In the genomic region with DNA sequence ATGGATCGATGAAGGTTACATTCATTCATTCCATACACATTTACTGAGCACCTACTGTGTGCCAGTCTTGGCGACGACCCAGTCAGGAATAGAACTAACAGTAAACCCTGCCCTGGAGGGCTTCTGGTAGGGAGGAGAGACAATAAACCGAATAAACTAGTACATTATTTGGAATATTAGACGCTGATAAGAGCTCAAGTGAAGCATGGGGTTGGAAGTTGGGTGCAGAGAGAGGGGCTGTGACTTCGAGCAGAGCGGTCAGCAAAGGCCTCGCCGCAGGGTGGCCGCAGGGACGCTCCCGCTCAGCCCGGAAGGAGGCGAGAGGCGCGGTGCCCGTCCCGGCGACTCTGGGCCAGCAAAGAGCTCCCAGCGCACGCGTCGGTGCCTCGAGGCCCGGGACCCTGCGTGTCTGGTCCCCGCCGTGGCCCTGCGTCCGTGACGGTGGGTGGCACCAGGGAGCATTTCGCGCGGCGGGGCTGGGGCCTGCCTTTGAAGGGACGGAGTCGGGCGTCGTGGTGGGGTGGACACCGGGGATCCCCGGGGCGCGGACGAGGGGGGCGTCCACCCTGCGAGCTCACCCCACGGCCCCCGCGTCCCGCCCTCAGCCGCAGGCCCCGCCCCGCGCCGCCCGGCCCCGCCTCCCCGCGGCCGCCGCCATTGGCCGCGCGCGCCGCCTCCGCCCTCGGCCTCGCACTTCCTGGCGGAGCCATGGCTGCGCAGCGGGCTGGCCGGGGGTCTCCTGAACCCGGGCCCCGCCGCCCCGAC, we compare ENCODE assay signal across 8 cellular contexts. TPM values are rescaled to one million over a fixed set of nuclear protein-coding genes. Genes with fewer than 3 reads are reported as not detected.
DNase-seq lines count a peak whose midpoint lies in the region; TF ChIP-seq lines count a peak whose summit lies in the region.

A gene (plus strand): TSS at position 682 of the 765 bp plus-strand sequence. CDS start 2,357 bp downstream, outside the sequence.

- H3K27ac ChIP-seq in muscle layer of duodenum (ENCODE audit: low read length), result peak within 1 kb of the TSS; percentile 31

- H3K4me1 ChIP-seq in muscle layer of duodenum (ENCODE audit: control insufficient read depth in 1 of 2, insufficient read depth in 2 of 2, low read length in 2 of 2), result peaks cover 4 to 18% of the 10 kb centered on the region in 2 donors

- TF ChIP-seq CTCF in HFFc6 (IDR thresholded peaks at IDR 0.05) (no peak), epithelial cell of proximal tubule (conservative IDR thresholded peaks at IDR 0.05; ENCODE audit: low read depth, low read length) (no peak)

- DNase-seq in NCI-H1105 treated with DMSO at 0.1 percent for 48 hours (lab: John Stamatoyannopoulos, UW) (peak; percentile 10), NCI-H1105 (lab: John Stamatoyannopoulos, UW) (no peak), HFFc6 (no peak), NCI-H460 (ENCODE audit: extremely low read depth, low read depth) (peak; percentile 15), activated T-cell treated with anti-CD3 and anti-CD28 coated beads for 4 hours (peak; percentile 68), epithelial cell of proximal tubule (ENCODE audit: low read depth) (no peak)
- peak; percentile 41 for DNase-seq in stimulated activated CD8-positive, alpha-beta memory T cell treated with anti-CD3 and anti-CD28 coated beads, Interleukin-7, amount 100 ng/mL, for 24 hours (ENCODE audit: low read depth)

- H3K4me1 Mint-ChIP-seq in HFFc6 (ENCODE audit: low read depth), result peaks cover 54% of the 10 kb centered on the region

- no peaks in the 10 kb centered on the region for H3K9me3 Mint-ChIP-seq in HFFc6

- H3K36me3 Mint-ChIP-seq in HFFc6 (ENCODE audit: low read depth), result peaks cover 17% of the 10 kb centered on the region

- H3K4me3 ChIP-seq in epithelial cell of proximal tubule (ENCODE audit: low read depth, low read length) (peak within 1 kb of the TSS; percentile 78), muscle layer of duodenum (ENCODE audit: low read depth in 1 of 2, low read length in 2 of 2) (peak within 1 kb of the TSS; percentile 72 to 77)

- H3K9me3 ChIP-seq in muscle layer of duodenum (ENCODE audit: control insufficient read depth in 1 of 2, low read length in 2 of 2), result no peaks in the 10 kb centered on the region

- no peaks in the 10 kb centered on the region for H3K27me3 ChIP-seq in muscle layer of duodenum (ENCODE audit: low read depth, low read length)

- peaks cover 10% of the 10 kb centered on the region in 2 donors for H3K36me3 ChIP-seq in muscle layer of duodenum (ENCODE audit: control insufficient read depth in 1 of 2, insufficient read depth in 2 of 2, low read length in 2 of 2)

- H3K27me3 Mint-ChIP-seq in HFFc6 (ENCODE audit: insufficient read depth), result peaks cover 1% of the 10 kb centered on the region

- peak within 1 kb of the TSS; percentile 83 for H3K27ac Mint-ChIP-seq in HFFc6

- peak within 1 kb of the TSS; percentile 88 for H3K4me3 Mint-ChIP-seq in HFFc6

RNA-seq across cellular contexts. Expression of the gene that starts here (rescaled TPM):
- total RNA-seq in HFFc6 (2021; fragmentation: NEBNext Ultra II Directional; extraction: Animal tissue kit (Norgen Biotek cat#: 25700)), result 10 to 100 TPM; 37.6 to 58.3 (median 40.7) TPM
- total RNA-seq in NCI-H460 (2014; rRNA removed; shearing (Covaris generic)), result 22.2 and 23.5 TPM in 2 replicates
- polyA plus RNA-seq in NCI-H460 (2014; cell fraction: nucleus; rRNA removed), result 37.6 and 48.1 TPM in 2 replicates
- 63.7 and 65.7 TPM in 2 replicates for total RNA-seq in epithelial cell of proximal tubule

Comparison
In these comparisons a context has a peak if more than half of its experiments do, and no peak if none do; other contexts are left out.
1. DNase-seq: peak in NCI-H1105 treated with DMSO at 0.1 percent for 48 hours (single experiment), NCI-H460 (single experiment), activated T-cell treated with anti-CD3 and anti-CD28 coated beads for 4 hours (single experiment) and stimulated activated CD8-positive, alpha-beta memory T cell treated with anti-CD3 and anti-CD28 coated beads, Interleukin-7, amount 100 ng/mL, for 24 hours (single experiment); none in NCI-H1105 (single experiment), HFFc6 (single experiment) and epithelial cell of proximal tubule (single experiment).